In the genomic region with DNA sequence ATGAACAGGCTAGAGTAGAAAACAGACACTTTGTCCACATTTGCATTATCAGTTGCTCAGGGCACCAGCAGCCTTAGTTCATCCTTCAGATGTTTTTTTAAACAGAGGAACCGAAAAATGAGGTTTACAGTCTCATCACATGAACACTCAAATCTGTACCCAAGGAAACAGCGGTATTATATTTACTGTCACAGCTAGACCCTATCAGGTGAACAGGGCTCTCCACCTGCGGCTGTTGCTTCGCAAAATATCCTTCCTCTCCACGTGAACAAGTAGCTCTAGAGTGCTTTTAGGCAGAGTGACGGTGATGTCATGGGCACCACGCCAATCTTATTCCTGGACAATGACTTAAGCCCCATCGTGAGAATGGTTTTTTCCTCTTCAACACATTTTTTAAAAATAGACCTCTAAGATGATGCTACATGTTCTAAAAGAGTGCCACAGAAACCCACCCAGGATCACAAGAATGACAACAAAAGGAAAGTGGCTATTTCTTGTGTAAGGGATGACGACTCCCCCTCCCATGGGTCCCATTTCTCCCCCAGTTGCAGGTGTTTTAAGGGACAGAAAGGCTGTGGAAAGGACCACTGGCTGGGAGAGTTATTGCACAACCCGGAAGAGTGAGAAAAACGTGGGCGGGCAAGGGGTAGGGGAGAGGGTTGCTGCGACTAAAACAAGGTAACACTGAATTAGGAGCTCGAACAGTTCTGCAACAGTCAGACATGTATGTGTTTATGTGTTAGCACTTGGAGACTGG, we compare ENCODE assay signal across 9 cellular contexts.
DNase-seq lines count a peak whose midpoint lies in the region; ATAC-seq and TF ChIP-seq lines count a peak whose summit lies in the region.
"Had no signal": no experiment of that assay in that cellular context is flagged by ENCODE, and none has a peak within 500 bp of the region (broad histone marks: within the 10 kb centered on the region; RNA-seq: fewer than 3 reads in every experiment).

No MANE protein-coding gene starts in this region.

- peaks cover 3% of the 10 kb centered on the region for H3K9me3 Mint-ChIP-seq in progenitor cell of endocrine pancreas (ENCODE audit: low read depth)

- H3K4me1 ChIP-seq in SJSA1 (replicated peaks): peaks cover 39% of the 10 kb centered on the region
- H3K4me1 ChIP-seq in HAP-1: peaks cover 9% of the 10 kb centered on the region

- no peak overlapping the region for H3K4me3 Mint-ChIP-seq in progenitor cell of endocrine pancreas (ENCODE audit: low read depth)

- peak overlapping the region; percentile 82 for H3K27ac ChIP-seq in SJSA1
- H3K27ac ChIP-seq: C4-2B had no signal

- DNase-seq in A172 (ENCODE audit: low spot score): peak; percentile 32
- peak in 1 of 2 experiments; percentile 51 for DNase-seq in SJSA1 (ENCODE audit: low read depth in 1 of 2, low spot score in 2 of 2)
- no peak for DNase-seq in progenitor cell of endocrine pancreas (ENCODE audit: low spot score, unreplicated experiment)
- DNase-seq in HAP-1 (ENCODE audit: low spot score in 2 of 2): no peak
- no peak for DNase-seq in activated gamma-delta T cell (lab: John Stamatoyannopoulos, UW)
- DNase-seq in stimulated activated CD4-positive, alpha-beta T cell treated with anti-CD3 and anti-CD28 coated beads, Interleukin-2, amount 100 ng/mL, for 24 hours: no peak

- H3K36me3 ChIP-seq in SJSA1: peaks cover 56% of the 10 kb centered on the region
- peaks cover 5% of the 10 kb centered on the region; the same call in 1 of the 2 replicates for H3K36me3 ChIP-seq in HAP-1 (replicated peaks)

- peak overlapping the region; percentile 45 for H3K27ac Mint-ChIP-seq in progenitor cell of endocrine pancreas

- in situ Hi-C loops in HAP-1 (cut with MboI; ENCODE audit: low sequenced_read_pairs): no loop called here

- ATAC-seq in GM19438 (IDR thresholded peaks at IDR 0.05; ENCODE audit: low read depth, unreplicated experiment) (peak; percentile 61), HG03354 (IDR thresholded peaks at IDR 0.05; ENCODE audit: poor library complexity, severe bottlenecking, unreplicated experiment) (peak; percentile 87)

- H3K27me3 ChIP-seq in SJSA1 (replicated peaks) (no peaks in the 10 kb centered on the region), HAP-1 (ENCODE audit: low read depth) (no peaks in the 10 kb centered on the region)

- H3K9me3 ChIP-seq in SJSA1 (replicated peaks): no peaks in the 10 kb centered on the region
- H3K9me3 ChIP-seq in HAP-1: no peaks in the 10 kb centered on the region

- no peaks in the 10 kb centered on the region for H3K27me3 Mint-ChIP-seq in progenitor cell of endocrine pancreas

- peaks cover 2% of the 10 kb centered on the region for H3K4me1 Mint-ChIP-seq in progenitor cell of endocrine pancreas (ENCODE audit: low read depth)

- peaks cover 10% of the 10 kb centered on the region for H3K36me3 Mint-ChIP-seq in progenitor cell of endocrine pancreas (ENCODE audit: insufficient read depth)

- H3K4me3 ChIP-seq in SJSA1 (no peak overlapping the region), HAP-1 (no peak overlapping the region)

- TF ChIP-seq CTCF in progenitor cell of endocrine pancreas (IDR thresholded peaks at IDR 0.05; ENCODE audit: unreplicated experiment): no peak
